ENCODE assay signal across 31 cellular contexts in genomic region chr9:29668732-29669131, GRCh38.
DNase-seq lines count a peak whose midpoint lies in the region; ATAC-seq, FAIRE-seq and TF ChIP-seq lines count a peak whose summit lies in the region.
"Had no signal": no experiment of that assay in that cellular context is flagged by ENCODE, and none has a peak within 500 bp of the region (broad histone marks: within the 10 kb centered on the region; RNA-seq: fewer than 3 reads in every experiment).

No MANE protein-coding gene starts in this region.

- POLR2A ChIA-PET in activated CD4-positive, alpha-beta memory T cell treated with anti-CD3 and anti-CD28 coated beads for 36 hours (lab: Charles Lee) = no interaction called here

- H2AFZ ChIP-seq in astrocyte (ENCODE audit: low read depth, low read length) = no peak overlapping the region
- H2AFZ ChIP-seq: PC-9 had no signal

- no peak for TF ChIP-seq CTCF in astrocyte (IDR thresholded peaks at IDR 0.05; ENCODE audit: insufficient read depth, low read depth, low read length)
- TF ChIP-seq CTCF in choroid plexus epithelial cell (conservative IDR thresholded peaks at IDR 0.05; ENCODE audit: low read depth, low read length) = no peak

- intact Hi-C loops in activated CD4-positive, alpha-beta memory T cell treated with anti-CD3 and anti-CD28 coated beads for 36 hours (cut with micrococcal nuclease) = no loop called here

- H3K4me3 ChIP-seq in astrocyte (ENCODE audit: insufficient read depth, low read depth, low read length) = no peak overlapping the region
- no peak overlapping the region for H3K4me3 ChIP-seq in choroid plexus epithelial cell (ENCODE audit: low read depth, low read length)
- H3K4me3 ChIP-seq in skeletal muscle cell (ENCODE audit: low read depth, low read length) = no peak overlapping the region
- H3K4me3 ChIP-seq: A549; BLaER1 treated with 17β-estradiol and CSF1 and Interleukin-3, amounts not matched to agents 10 nM and 100 nM; PC-9; SJSA1 had no signal

- H3K36me3 Mint-ChIP-seq in astrocyte (ENCODE audit: low read depth, unreplicated experiment) = no peaks in the 10 kb centered on the region
- no peaks in the 10 kb centered on the region for H3K36me3 Mint-ChIP-seq in activated CD4-positive, alpha-beta memory T cell treated with anti-CD3 and anti-CD28 coated beads for 36 hours
- H3K36me3 Mint-ChIP-seq: IgD-negative memory B cell had no signal

- peaks cover 24% of the 10 kb centered on the region for H3K4me1 Mint-ChIP-seq in astrocyte (ENCODE audit: low read depth, unreplicated experiment)
- H3K4me1 Mint-ChIP-seq in activated CD4-positive, alpha-beta memory T cell treated with anti-CD3 and anti-CD28 coated beads for 36 hours (ENCODE audit: low read depth) = no peaks in the 10 kb centered on the region
- H3K4me1 Mint-ChIP-seq: IgD-negative memory B cell had no signal

- H3K27me3 ChIP-seq in astrocyte (ENCODE audit: insufficient read depth, low read length) = no peaks in the 10 kb centered on the region
- H3K27me3 ChIP-seq: BLaER1 treated with 17β-estradiol and CSF1 and Interleukin-3, amounts not matched to agents 10 nM and 100 nM; SJSA1 had no signal

- H3K9me3 ChIP-seq in astrocyte (ENCODE audit: insufficient read depth, low read depth, low read length) = no peaks in the 10 kb centered on the region
- H3K9me3 ChIP-seq: A549; BLaER1 treated with 17β-estradiol and CSF1 and Interleukin-3, amounts not matched to agents 10 nM and 100 nM; SJSA1 had no signal

- CTCF ChIA-PET in activated CD4-positive, alpha-beta memory T cell treated with anti-CD3 and anti-CD28 coated beads for 36 hours (lab: Charles Lee) = no interaction called here

- FAIRE-seq in astrocyte (lab: Jason Lieb, UNC) = no peak
- FAIRE-seq: A549, GM12891, H1 had no signal

- DNase-seq in astrocyte (ENCODE audit: low read depth) (peak; percentile 0), choroid plexus epithelial cell (ENCODE audit: low read depth) (peak; percentile 28), foreskin melanocyte (peak; percentile 12), skeletal muscle cell (ENCODE audit: low read depth) (peak; percentile 30), cerebellar cortex (ENCODE audit: low spot score) (no peak)
- DNase-seq in activated CD4-positive, alpha-beta memory T cell treated with anti-CD3 and anti-CD28 coated beads for 36 hours = no peak
- DNase-seq: AML-193; CD4-positive, alpha-beta T cell; COR-L47; DMS79; GF-D8; HCEC 1CT; NCI-H1105; NCI-H1436 treated with DMSO at 0.1 percent for 48 hours; NCI-H187 treated with DMSO at 0.1 percent for 48 hours; NCI-H2107; NCI-H446; NCI-H526 treated with DMSO at 0.1 percent for 48 hours; PC-9; Right ventricle myocardium superior; RPMI8226 had no signal

- H3K9ac ChIP-seq in astrocyte (ENCODE audit: low read length) = no peak overlapping the region
- H3K9ac ChIP-seq: BLaER1 treated with 17β-estradiol and CSF1 and Interleukin-3, amounts not matched to agents 10 nM and 100 nM; KMS-11 had no signal

- no peak overlapping the region for H3K4me2 ChIP-seq in astrocyte (ENCODE audit: low read length)
- H3K4me2 ChIP-seq: A549; BLaER1 treated with 17β-estradiol and CSF1 and Interleukin-3, amounts not matched to agents 10 nM and 100 nM; KMS-11; PC-9 had no signal

- H3K27ac ChIP-seq in astrocyte (ENCODE audit: low read depth, low read length) = no peak overlapping the region
- H3K27ac ChIP-seq: A549; BLaER1 treated with 17β-estradiol and CSF1 and Interleukin-3, amounts not matched to agents 10 nM and 100 nM; HL-60; KMS-11; PC-9; SJSA1 had no signal

- H3K79me2 ChIP-seq in astrocyte (ENCODE audit: insufficient read depth, low read length) = no peaks in the 10 kb centered on the region

- no peak overlapping the region for H3K4me3 Mint-ChIP-seq in astrocyte (ENCODE audit: unreplicated experiment)
- no peak overlapping the region for H3K4me3 Mint-ChIP-seq in activated CD4-positive, alpha-beta memory T cell treated with anti-CD3 and anti-CD28 coated beads for 36 hours
- H3K4me3 Mint-ChIP-seq: CD4-positive, alpha-beta T cell; IgD-negative memory B cell had no signal

- ATAC-seq in HG03108 (IDR thresholded peaks at IDR 0.05; ENCODE audit: unreplicated experiment) (no peak), HG02938 (IDR thresholded peaks at IDR 0.05; ENCODE audit: unreplicated experiment) (no peak)
- ATAC-seq: A549 had no signal

- H3K27ac Mint-ChIP-seq in astrocyte (ENCODE audit: unreplicated experiment) = no peak overlapping the region
- H3K27ac Mint-ChIP-seq in activated CD4-positive, alpha-beta memory T cell treated with anti-CD3 and anti-CD28 coated beads for 36 hours = no peak overlapping the region
- H3K27ac Mint-ChIP-seq: CD4-positive, alpha-beta T cell; IgD-negative memory B cell had no signal

- H4K20me1 ChIP-seq in astrocyte (ENCODE audit: insufficient read depth, low read length) = no peaks in the 10 kb centered on the region
- H4K20me1 ChIP-seq: BLaER1 treated with 17β-estradiol and CSF1 and Interleukin-3, amounts not matched to agents 10 nM and 100 nM had no signal

- no peaks in the 10 kb centered on the region for H3K9me3 Mint-ChIP-seq in astrocyte (ENCODE audit: unreplicated experiment)
- no peaks in the 10 kb centered on the region for H3K9me3 Mint-ChIP-seq in activated CD4-positive, alpha-beta memory T cell treated with anti-CD3 and anti-CD28 coated beads for 36 hours

- no peaks in the 10 kb centered on the region for H3K36me3 ChIP-seq in astrocyte (ENCODE audit: insufficient read depth, low read length)
- H3K36me3 ChIP-seq: BLaER1 treated with 17β-estradiol and CSF1 and Interleukin-3, amounts not matched to agents 10 nM and 100 nM; SJSA1 had no signal

- H3K27me3 Mint-ChIP-seq in astrocyte (ENCODE audit: low read depth, unreplicated experiment) = no peaks in the 10 kb centered on the region
- H3K27me3 Mint-ChIP-seq in activated CD4-positive, alpha-beta memory T cell treated with anti-CD3 and anti-CD28 coated beads for 36 hours = no peaks in the 10 kb centered on the region
- H3K27me3 Mint-ChIP-seq: CD4-positive, alpha-beta T cell; IgD-negative memory B cell had no signal

- H3K4me1 ChIP-seq in astrocyte (ENCODE audit: insufficient read depth, low read length) = no peaks in the 10 kb centered on the region
- H3K4me1 ChIP-seq: A549; BLaER1 treated with 17β-estradiol and CSF1 and Interleukin-3, amounts not matched to agents 10 nM and 100 nM; SJSA1 had no signal

Comparison
In these comparisons a context has a peak if more than half of its experiments do, and no peak if none do; other contexts are left out.
1. DNase-seq: peak in astrocyte (single experiment), choroid plexus epithelial cell (single experiment), foreskin melanocyte (single experiment) and skeletal muscle cell (single experiment); none in cerebellar cortex (single experiment) and activated CD4-positive, alpha-beta memory T cell treated with anti-CD3 and anti-CD28 coated beads for 36 hours (single experiment).